In genomic region chr12:105083041-105083440, GRCh38 we compare ENCODE assay signal across 10 cellular contexts. TPM values are rescaled to one million over a fixed set of nuclear protein-coding genes. Genes with fewer than 3 reads are reported as not detected.
DNase-seq lines count a peak whose midpoint lies in the region; ATAC-seq, FAIRE-seq and TF ChIP-seq lines count a peak whose summit lies in the region.
"Had no signal": no experiment of that assay in that cellular context is flagged by ENCODE, and none has a peak within 500 bp of the region (broad histone marks: within the 10 kb centered on the region; RNA-seq: fewer than 3 reads in every experiment).

No MANE protein-coding gene starts in this region.

- peak overlapping the region; percentile 97 for H3K4me3 ChIP-seq in AG04450 (ENCODE audit: low read depth, low read length)
- H3K4me3 ChIP-seq in body of pancreas, result peak overlapping the region; percentile 4 to 80
- peak overlapping the region in 1 of 3 experiments; percentile 79 for H3K4me3 ChIP-seq in keratinocyte (ENCODE audit: control insufficient read depth in 2 of 3, extremely low read depth in 1 of 3, insufficient read depth in 2 of 3, low read depth in 1 of 3, low read length in 3 of 3)

- no peak overlapping the region for H2AFZ ChIP-seq in keratinocyte (ENCODE audit: control insufficient read depth, low read length)

- no peak for DNase-seq in AG04450 (ENCODE audit: low read depth, low spot score)
- DNase-seq in HFFc6, result no peak
- DNase-seq in body of pancreas, result peak; percentile 18 to 31 (median 22)
- DNase-seq in keratinocyte (ENCODE audit: low read depth, low spot score), result no peak
- DNase-seq in putamen (ENCODE audit: low spot score), result no peak
- no peak for DNase-seq in endothelial cell (ENCODE audit: low spot score)
- DNase-seq in activated CD8-positive, alpha-beta memory T cell treated with anti-CD3 and anti-CD28 coated beads for 24 hours, result no peak
- no peak for DNase-seq in NCI-H1048 (lab: John Stamatoyannopoulos, UW)
- DNase-seq: NCI-H446 treated with DMSO at 0.1 percent for 48 hours, T-helper 1 cell had no signal

- H3K9ac ChIP-seq in keratinocyte (ENCODE audit: control insufficient read depth, extremely low read depth, insufficient read depth, low read length), result peak overlapping the region; percentile 73

- H3K36me3 Mint-ChIP-seq in HFFc6 (ENCODE audit: low read depth) (peaks cover 12% of the 10 kb centered on the region), endothelial cell (ENCODE audit: low read depth, unreplicated experiment) (no peaks in the 10 kb centered on the region)

- WGBS in body of pancreas, 2 donors, result 19 to 31% methylated on average over 5 of the region's 5 CpGs

- H3K27me3 ChIP-seq in AG04450 (ENCODE audit: control insufficient read depth, insufficient read depth, low read length) (no peaks in the 10 kb centered on the region), body of pancreas (no peaks in the 10 kb centered on the region), keratinocyte (ENCODE audit: control insufficient read depth, extremely low read depth, insufficient read depth, low read length) (no peaks in the 10 kb centered on the region)

- no peak for FAIRE-seq in keratinocyte (lab: Jason Lieb, UNC)

- no peaks in the 10 kb centered on the region for H3K36me3 ChIP-seq in body of pancreas (replicated peaks in 1 of 2; ENCODE audit: insufficient read depth in 1 of 2, low read depth in 2 of 2)
- no peaks in the 10 kb centered on the region for H3K36me3 ChIP-seq in keratinocyte (ENCODE audit: control insufficient read depth in 2 of 2, extremely low read depth in 1 of 2, insufficient read depth in 2 of 2, low read length in 2 of 2)

- dilution Hi-C loops in keratinocyte (cut with MboI; ENCODE audit: extremely low pct_ligation_motif_present, low sequenced_read_pairs), result no loop called here

- TF ChIP-seq CTCF in AG04450 (IDR thresholded peaks at IDR 0.05; ENCODE audit: low read depth, low read length) (no peak), HFFc6 (IDR thresholded peaks at IDR 0.05) (no peak), body of pancreas (IDR thresholded peaks at IDR 0.05) (no peak), keratinocyte (optimal IDR thresholded peaks at IDR 0.05 in 1 of 3, IDR thresholded peaks at IDR 0.05 in 1 of 3, conservative IDR thresholded peaks at IDR 0.05 in 1 of 3; ENCODE audit: extremely low read depth in 1 of 3, insufficient read depth in 2 of 3, low read length in 3 of 3) (no peak), endothelial cell (IDR thresholded peaks at IDR 0.05; ENCODE audit: unreplicated experiment) (no peak)

- POLR2A ChIA-PET in AG04450 (lab: Yijun Ruan, JAX), result interaction anchor here (0.6 to 2.9 kb wide), 4 partner anchors 10 to 982 kb away, joined by 4 to 28 read pairs (median 7); partner anchors contain the start of gene WASHC4

- peaks cover 25% of the 10 kb centered on the region for H3K4me1 ChIP-seq in body of pancreas
- peaks cover 5% of the 10 kb centered on the region for H3K4me1 ChIP-seq in keratinocyte (ENCODE audit: control insufficient read depth, extremely low read depth, insufficient read depth, low read length)

- H3K27ac Mint-ChIP-seq in HFFc6 (peak overlapping the region; percentile 94), endothelial cell (ENCODE audit: unreplicated experiment) (no peak overlapping the region)

- H3K9me1 ChIP-seq in keratinocyte (ENCODE audit: control insufficient read depth, extremely low read depth, insufficient read depth, low read length), result no peaks in the 10 kb centered on the region

- peak overlapping the region; percentile 82 for H3K27ac ChIP-seq in AG04450 (ENCODE audit: low read depth, low read length)
- H3K27ac ChIP-seq in body of pancreas, result peak overlapping the region; percentile 55 to 87 (median 81)
- no peak overlapping the region for H3K27ac ChIP-seq in keratinocyte (ENCODE audit: control insufficient read depth, insufficient read depth, low read length)

- H4K20me1 ChIP-seq in keratinocyte (ENCODE audit: control insufficient read depth, extremely low read depth, insufficient read depth, low read length), result no peaks in the 10 kb centered on the region

- no peak for ATAC-seq in body of pancreas

- H3K9me3 ChIP-seq in AG04450 (ENCODE audit: control insufficient read depth, insufficient read depth, low read length) (peaks cover 10% of the 10 kb centered on the region; the same call in 1 of the 2 replicates), body of pancreas (no peaks in the 10 kb centered on the region), keratinocyte (ENCODE audit: control insufficient read depth, low read depth, low read length) (no peaks in the 10 kb centered on the region)

- CTCF ChIA-PET in AG04450 (lab: Charles Lee), result interaction anchor here (0.9 to 1.2 kb wide), 3 partner anchors 12 to 701 kb away, joined by 3 to 4 read pairs (median 3); no protein-coding TSS in a partner anchor

- H3K27me3 Mint-ChIP-seq in HFFc6 (ENCODE audit: insufficient read depth), result no peaks in the 10 kb centered on the region; the same call in 1 of the 2 replicates
- peaks cover 5% of the 10 kb centered on the region for H3K27me3 Mint-ChIP-seq in endothelial cell (ENCODE audit: unreplicated experiment)

- intact Hi-C loops in body of pancreas (cut with DNase I), result no loop called here

- H3K4me3 Mint-ChIP-seq in HFFc6 (peak overlapping the region; percentile 97), endothelial cell (ENCODE audit: unreplicated experiment) (no peak overlapping the region)

- peaks cover 7% of the 10 kb centered on the region for H3K9me3 Mint-ChIP-seq in HFFc6
- H3K9me3 Mint-ChIP-seq in endothelial cell (ENCODE audit: unreplicated experiment), result no peaks in the 10 kb centered on the region

- no peaks in the 10 kb centered on the region for H3K79me2 ChIP-seq in keratinocyte (ENCODE audit: control insufficient read depth, insufficient read depth, low read length)

- no peak for TF ChIP-seq POLR2A in body of pancreas (IDR thresholded peaks at IDR 0.05)

- H3K4me2 ChIP-seq in keratinocyte (ENCODE audit: control insufficient read depth, extremely low read depth, insufficient read depth, low read depth, low read length), result peak overlapping the region; percentile 71

- H3K4me1 Mint-ChIP-seq in HFFc6 (ENCODE audit: low read depth) (peaks cover 24% of the 10 kb centered on the region), endothelial cell (ENCODE audit: unreplicated experiment) (peaks cover 6% of the 10 kb centered on the region)

RNA-seq across cellular contexts. Expression of gene ALDH1L2, which starts 1.2 kb away (rescaled TPM):
- polyA plus RNA-seq in AG04450 (2011; rRNA removed), result 90.5 and 116 TPM in 2 replicates
- 66.2 and 86.0 TPM in 2 replicates for polyA minus RNA-seq in AG04450 (2011; rRNA and poly(A)+ RNA removed)
- 10 to 100 TPM; 36.9 to 50.8 (median 41.6) TPM for total RNA-seq in HFFc6 (2021; fragmentation: NEBNext Ultra II Directional; extraction: Animal tissue kit (Norgen Biotek cat#: 25700))
- total RNA-seq in body of pancreas, result 10 to 100 TPM; 31.1 to 71.2 TPM
- polyA plus RNA-seq in keratinocyte, result 0.90 to 1.8 TPM (median 1.5 TPM) in 3 replicates
- polyA plus RNA-seq in keratinocyte (2011; ENCODE audit: low read depth), result 2.5 TPM
- polyA plus RNA-seq in keratinocyte (2011; cell fraction: cytosol; rRNA removed), result 0.79 and 2.0 TPM in 2 replicates
- 2.9 and 3.5 TPM in 2 replicates for polyA plus RNA-seq in keratinocyte (2011; cell fraction: nucleus; rRNA removed)
- polyA plus RNA-seq in keratinocyte (2012; ENCODE audit: low replicate concordance), result 0.87 and 1.4 TPM in 2 replicates
- 0.49 to 2.3 TPM (median 0.79 TPM) in 3 replicates for polyA minus RNA-seq in keratinocyte
- 1.7 TPM for polyA minus RNA-seq in keratinocyte (2011; cell fraction: cytosol; rRNA and poly(A)+ RNA removed)
- 2.7 and 3.4 TPM in 2 replicates for polyA minus RNA-seq in keratinocyte (2011; cell fraction: nucleus; rRNA and poly(A)+ RNA removed)
- 1.4 TPM for total RNA-seq in endothelial cell (ENCODE audit: unreplicated experiment)

RNA-seq across cellular contexts. Expression of gene WASHC4, which starts 24.5 kb away (rescaled TPM):
- polyA plus RNA-seq in AG04450 (2011; rRNA removed), result 33.8 and 59.4 TPM in 2 replicates
- polyA minus RNA-seq in AG04450 (2011; rRNA and poly(A)+ RNA removed), result 35.2 and 75.5 TPM in 2 replicates
- total RNA-seq in HFFc6 (2021; fragmentation: NEBNext Ultra II Directional; extraction: Animal tissue kit (Norgen Biotek cat#: 25700)), result 10 to 100 TPM; 41.6 to 47.3 (median 44.1) TPM
- total RNA-seq in body of pancreas, result 10 to 100 TPM; 41.2 to 63.6 TPM
- 32.4 to 58.1 TPM (median 42.0 TPM) in 3 replicates for polyA plus RNA-seq in keratinocyte
- polyA plus RNA-seq in keratinocyte (2011; ENCODE audit: low read depth), result 133 TPM
- 15.6 and 38.8 TPM in 2 replicates for polyA plus RNA-seq in keratinocyte (2011; cell fraction: cytosol; rRNA removed)
- 43.8 and 66.8 TPM in 2 replicates for polyA plus RNA-seq in keratinocyte (2011; cell fraction: nucleus; rRNA removed)
- polyA plus RNA-seq in keratinocyte (2012; ENCODE audit: low replicate concordance), result 21.1 and 26.7 TPM in 2 replicates
- 12.1 to 76.6 TPM (median 45.0 TPM) in 3 replicates for polyA minus RNA-seq in keratinocyte
- 42.2 TPM for polyA minus RNA-seq in keratinocyte (2011; cell fraction: cytosol; rRNA and poly(A)+ RNA removed)
- 79.6 and 138 TPM in 2 replicates for polyA minus RNA-seq in keratinocyte (2011; cell fraction: nucleus; rRNA and poly(A)+ RNA removed)
- total RNA-seq in endothelial cell (ENCODE audit: unreplicated experiment), result 90.8 TPM

Comparison
In these comparisons a context has a peak if more than half of its experiments do, and no peak if none do; other contexts are left out.
1. DNase-seq: peak in body of pancreas (4 of 4); none in AG04450 (single experiment), HFFc6 (single experiment), keratinocyte (single experiment), putamen (single experiment), endothelial cell (single experiment), activated CD8-positive, alpha-beta memory T cell treated with anti-CD3 and anti-CD28 coated beads for 24 hours (single experiment) and NCI-H1048 (single experiment).
2. RNA of gene ALDH1L2, which starts 1.2 kb away (total RNA-seq): 31.1 to 71.2 TPM in body of pancreas and 36.9 to 50.8 TPM in HFFc6; 1.4 TPM in endothelial cell (single experiment); every median in the first group is over 10 times any median in the second.